ENCODE assay signal across 30 cellular contexts in the genomic region with DNA sequence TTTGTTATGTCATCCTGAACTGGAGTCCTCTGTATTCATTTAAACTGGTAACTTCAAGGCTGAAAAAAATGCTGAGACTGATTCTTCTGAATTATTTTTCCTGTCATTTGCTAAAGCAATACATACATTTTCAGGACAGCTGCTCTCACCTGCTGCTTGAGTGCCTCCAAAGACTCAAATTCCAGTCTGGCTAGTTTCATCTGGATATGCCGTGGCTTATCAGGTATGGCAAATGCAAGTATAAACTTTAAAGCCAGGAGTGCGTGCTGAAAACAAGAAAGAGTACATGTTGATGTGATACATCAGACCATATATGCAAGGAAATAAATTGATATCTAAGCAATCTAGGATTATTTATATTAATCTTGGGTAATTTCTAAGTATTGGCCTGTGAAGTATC.
"Had no signal": no experiment of that assay in that cellular context is flagged by ENCODE, and none has a peak within 500 bp of the region (broad histone marks: within the 10 kb centered on the region; RNA-seq: fewer than 3 reads in every experiment).

No MANE protein-coding gene starts in this region.

- H3K9me3 ChIP-seq: ascending aorta, gastrocnemius medialis had no signal

- H3K36me3 ChIP-seq: brain microvascular endothelial cell, gastrocnemius medialis had no signal

- H3K27ac ChIP-seq: ascending aorta, brain microvascular endothelial cell, esophagus muscularis mucosa, foreskin keratinocyte, gastrocnemius medialis, heart left ventricle had no signal

- H3K27me3 ChIP-seq: ascending aorta, brain microvascular endothelial cell, esophagus muscularis mucosa, foreskin keratinocyte, gastrocnemius medialis, heart left ventricle had no signal

- H3K4me1 ChIP-seq: ascending aorta, foreskin keratinocyte, gastrocnemius medialis had no signal

- DNase-seq: activated CD4-positive, alpha-beta memory T cell treated with anti-CD3 and anti-CD28 coated beads, Interleukin-2, amount 10 ng/mL, durations not matched to agents 7 days and 5 days; activated CD4-positive, alpha-beta T cell treated with anti-CD3 and anti-CD28 coated beads for 4 hours; activated CD4-positive, alpha-beta T cell treated with anti-CD3 and anti-CD28 coated beads, Interleukin-2, amount 10 ng/mL, durations not matched to agents 7 days and 5 days; activated CD4-positive, alpha-beta T cell treated with anti-CD3 and anti-CD28 coated beads, Interleukin-2, amount 50 U/mL, for 4 hours; activated CD4-positive, CD25-positive, alpha-beta regulatory T cell; activated CD4-positive, CD25-positive, alpha-beta regulatory T cell treated with anti-CD3 and anti-CD28 coated beads, Interleukin-2, amount 50 U/mL, for 72 hours; activated CD8-positive, alpha-beta memory T cell treated with anti-CD3 and anti-CD28 coated beads, Interleukin-2, amount 50 U/mL, for 48 hours; activated gamma-delta T cell; activated naive CD4-positive, alpha-beta T cell; activated naive CD4-positive, alpha-beta T cell treated with anti-CD3 and anti-CD28 coated beads, Interleukin-2, amount 10 ng/mL, durations not matched to agents 7 days and 5 days; activated naive CD8-positive, alpha-beta T cell treated with anti-CD3 and anti-CD28 coated beads, Interleukin-2, amount 10 ng/mL, durations not matched to agents 7 days and 5 days; activated T-cell treated with anti-CD3 and anti-CD28 coated beads for 4 hours; activated T-cell treated with anti-CD3 and anti-CD28 coated beads, Interleukin-2, amount 50 U/mL, for 24 hours; activated T-cell treated with anti-CD3 and anti-CD28 coated beads, Interleukin-2, amount 50 U/mL, for 72 hours; brain microvascular endothelial cell; cortex of kidney; dermis blood vessel endothelial cell; effector CD4-positive, alpha-beta T cell; effector memory CD8-positive, alpha-beta T cell; erythroblast; foreskin keratinocyte; gastrocnemius medialis; glutamatergic neuron; heart left ventricle; hypothalamus had no signal

- FAIRE-seq: bronchial epithelial cell, colon had no signal

- H3K4me3 ChIP-seq: ascending aorta, esophagus muscularis mucosa, gastrocnemius medialis, heart left ventricle had no signal

- ATAC-seq: activated naive CD4-positive, alpha-beta T cell treated with anti-CD3 and anti-CD28 coated beads, Interleukin-2, amount 50 U/mL, for 72 hours; activated T-cell treated with anti-CD3 and anti-CD28 coated beads, Interleukin-2, amount 50 U/mL, for 72 hours; effector memory CD8-positive, alpha-beta T cell; foreskin keratinocyte; gastrocnemius medialis; heart left ventricle had no signal
